In genomic region chr9:132998221-132998620, GRCh38 we compare ENCODE assay signal across 3 cellular contexts. TPM values are rescaled to one million over a fixed set of nuclear protein-coding genes. Genes with fewer than 3 reads are reported as not detected.
"Had no signal": no experiment of that assay in that cellular context is flagged by ENCODE, and none has a peak within 500 bp of the region (broad histone marks: within the 10 kb centered on the region; RNA-seq: fewer than 3 reads in every experiment).

No MANE protein-coding gene starts in this region.

RNA-seq across cellular contexts. Expression of gene GFI1B, which starts 19.7 kb away (rescaled TPM):
- total RNA-seq: HT-29, HT1080, IMR-90 had no signal
